Comparison of ENCODE assay signal across 24 cellular contexts in the genomic region with DNA sequence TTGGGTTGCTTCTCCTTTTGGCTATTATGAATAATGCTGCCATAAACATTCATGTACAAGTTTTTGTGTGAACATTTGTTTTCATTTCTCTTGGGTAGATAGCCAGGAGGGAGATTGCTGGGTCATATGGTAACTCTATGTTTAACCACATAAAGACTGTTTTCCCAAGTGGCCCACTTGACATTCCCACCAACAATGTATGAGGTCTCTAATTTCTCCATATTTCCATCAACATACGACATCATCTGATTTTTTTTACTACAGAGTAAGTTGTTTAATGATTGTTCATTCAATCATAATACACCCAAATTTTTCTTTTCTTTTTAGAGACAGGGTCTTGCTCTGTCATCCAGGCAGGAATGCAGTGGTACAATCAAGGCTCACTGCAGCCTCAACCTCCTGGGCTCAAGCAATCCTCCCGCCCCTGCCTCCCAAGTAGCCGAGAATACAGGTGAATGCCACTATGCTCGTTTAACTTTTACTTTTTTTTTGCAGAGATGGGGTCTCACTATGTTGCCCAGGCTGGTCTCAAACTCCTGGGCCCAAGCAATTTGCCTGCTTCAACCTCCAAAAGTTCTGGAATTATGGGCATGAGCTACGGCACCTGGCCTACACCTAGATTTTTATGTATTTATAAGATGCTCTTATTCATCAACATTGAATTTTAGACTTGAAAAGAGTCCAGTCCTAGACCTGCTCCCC. TPM values are rescaled to one million over a fixed set of nuclear protein-coding genes. Genes with fewer than 3 reads are reported as not detected.
A peak's percentile ranks its signal among the peaks of the same experiment; 100 is the strongest.
DNase-seq lines count a peak whose midpoint lies in the region; ATAC-seq and TF ChIP-seq lines count a peak whose summit lies in the region.
"Had no signal": no experiment of that assay in that cellular context is flagged by ENCODE, and none has a peak within 500 bp of the region (broad histone marks: within the 10 kb centered on the region; RNA-seq: fewer than 3 reads in every experiment).

No MANE protein-coding gene starts in this region.

- H3K27ac Mint-ChIP-seq in activated naive CD4-positive, alpha-beta T cell treated with anti-CD3 and anti-CD28 coated beads, Interleukin-2, amount 50 U/mL, for 24 hours = peak overlapping the region; percentile 43
- H3K27ac Mint-ChIP-seq: activated CD4-positive, alpha-beta T cell treated with anti-CD3 and anti-CD28 coated beads, Interleukin-2, amount 10 ng/mL, durations not matched to agents 24 days and 14 days; HFFc6 had no signal

- H3K36me3 ChIP-seq in OCI-LY7 (ENCODE audit: insufficient read depth, low read length) (peaks cover 35% of the 10 kb centered on the region), GM23248 (ENCODE audit: low read depth) (peaks cover 6% of the 10 kb centered on the region; the same call in 1 of the 2 replicates)
- H3K36me3 ChIP-seq: uterus had no signal

- H3K4me1 Mint-ChIP-seq in activated naive CD4-positive, alpha-beta T cell treated with anti-CD3 and anti-CD28 coated beads, Interleukin-2, amount 50 U/mL, for 24 hours = peaks cover 59% of the 10 kb centered on the region

- H3K27ac ChIP-seq in OCI-LY7 (ENCODE audit: low read depth, low read length, poor library complexity, severe bottlenecking) (no peak overlapping the region), GM23248 (no peak overlapping the region)
- H3K27ac ChIP-seq: heart right ventricle, suprapubic skin, uterus had no signal

- 0 out of 2 replicates have a peak, but pooled peaks cover 8% of the 10 kb centered on the region for H3F3A ChIP-seq in GM23248 (ENCODE audit: insufficient read depth)

- in situ Hi-C loops in GM23248 (cut with MboI) = no loop called here

- POLR2A ChIA-PET in OCI-LY7 (lab: Charles Lee) = interaction anchor here (0.6 to 1.0 kb wide), 2 partner anchors 10 to 585 kb away, joined by 4 to 5 read pairs; no protein-coding TSS in a partner anchor

- H3K4me2 ChIP-seq in OCI-LY7 (ENCODE audit: low read length) (no peak overlapping the region), GM23248 (ENCODE audit: unreplicated experiment) (no peak overlapping the region)

- H3K79me2 ChIP-seq in OCI-LY7 (ENCODE audit: insufficient read depth, low read depth, low read length) (peaks cover 22% of the 10 kb centered on the region), GM23248 (ENCODE audit: insufficient read depth) (peaks cover 100% of the 10 kb centered on the region)

- no peak overlapping the region for H3K9ac ChIP-seq in GM23248

- intact Hi-C loops in OCI-LY7 (cut with micrococcal nuclease; ENCODE audit: unreplicated experiment) = no loop called here
- intact Hi-C loops in posterior vena cava (cut with DNase I) = no loop called here

- DNase-seq in activated naive CD4-positive, alpha-beta T cell treated with anti-CD3 and anti-CD28 coated beads, Interleukin-2, amount 50 U/mL, for 16 hours = no peak
- DNase-seq in OCI-LY7 (ENCODE audit: low spot score) (no peak), fibroblast of peridontal ligament (ENCODE audit: extremely low read depth) (peak; percentile 72), posterior vena cava (ENCODE audit: low spot score) (peak; percentile 8), GM23248 (no peak)
- DNase-seq: activated CD4-positive, alpha-beta T cell treated with anti-CD3 and anti-CD28 coated beads, Interleukin-2, amount 10 ng/mL, durations not matched to agents 24 days and 14 days; DMS153; heart right ventricle; HFFc6; KG1; left colon; NCI-H1694 treated with DMSO at 0.1 percent for 48 hours; NCI-H345; nephron progenitor cell; Right ventricle myocardium superior; uterus had no signal

- H3K9me3 ChIP-seq in OCI-LY7 (ENCODE audit: low read length) (no peaks in the 10 kb centered on the region), GM23248 (ENCODE audit: low read depth) (no peaks in the 10 kb centered on the region)
- H3K9me3 ChIP-seq: BLaER1 treated with 17β-estradiol and CSF1 and Interleukin-3, amounts not matched to agents 10 nM and 100 nM; heart right ventricle; suprapubic skin; uterus had no signal

- H3K9me2 ChIP-seq in OCI-LY7 (ENCODE audit: insufficient read depth, low read length) (no peaks in the 10 kb centered on the region), GM23248 (ENCODE audit: insufficient read depth) (no peaks in the 10 kb centered on the region)

- H3K4me3 ChIP-seq in OCI-LY7 (ENCODE audit: low read depth, low read length, poor library complexity, severe bottlenecking) = no peak overlapping the region
- no peak overlapping the region for H3K4me3 ChIP-seq in GM23248
- H3K4me3 ChIP-seq: BLaER1 treated with 17β-estradiol and CSF1 and Interleukin-3, amounts not matched to agents 10 nM and 100 nM; heart right ventricle; suprapubic skin; uterus had no signal

- H3K27me3 Mint-ChIP-seq in activated naive CD4-positive, alpha-beta T cell treated with anti-CD3 and anti-CD28 coated beads, Interleukin-2, amount 50 U/mL, for 24 hours = no peaks in the 10 kb centered on the region
- H3K27me3 Mint-ChIP-seq: activated CD4-positive, alpha-beta T cell treated with anti-CD3 and anti-CD28 coated beads, Interleukin-2, amount 10 ng/mL, durations not matched to agents 24 days and 14 days; progenitor cell of endocrine pancreas had no signal

- H4K20me1 ChIP-seq in OCI-LY7 (ENCODE audit: insufficient read depth, low read length) = no peaks in the 10 kb centered on the region
- peaks cover 4% of the 10 kb centered on the region; the same call in 1 of the 2 replicates for H4K20me1 ChIP-seq in GM23248 (ENCODE audit: insufficient read depth)

- H3K9me3 Mint-ChIP-seq in activated naive CD4-positive, alpha-beta T cell treated with anti-CD3 and anti-CD28 coated beads, Interleukin-2, amount 50 U/mL, for 24 hours = no peaks in the 10 kb centered on the region
- H3K9me3 Mint-ChIP-seq: activated CD4-positive, alpha-beta T cell treated with anti-CD3 and anti-CD28 coated beads, Interleukin-2, amount 10 ng/mL, durations not matched to agents 24 days and 14 days; HFFc6; nephron progenitor cell had no signal

- H3K4me3 Mint-ChIP-seq in activated naive CD4-positive, alpha-beta T cell treated with anti-CD3 and anti-CD28 coated beads, Interleukin-2, amount 50 U/mL, for 24 hours = peak overlapping the region; percentile 67
- H3K4me3 Mint-ChIP-seq: activated CD4-positive, alpha-beta T cell treated with anti-CD3 and anti-CD28 coated beads, Interleukin-2, amount 10 ng/mL, durations not matched to agents 24 days and 14 days; HFFc6; nephron progenitor cell had no signal

- WGBS in GM23248 (ENCODE audit: low coverage in 1 of 2, low lambda C conversion rate in 2 of 2, missing lambda C conversion rate in 2 of 2), 2 experiments = 79 to 90% methylated on average over 5 of the region's 5 CpGs

- CTCF ChIA-PET in OCI-LY7 (lab: Charles Lee; ENCODE audit: unreplicated experiment) = no interaction called here

- no peak for ATAC-seq in HG03469 (IDR thresholded peaks at IDR 0.05; ENCODE audit: unreplicated experiment)
- ATAC-seq in GM21515 (IDR thresholded peaks at IDR 0.05; ENCODE audit: unreplicated experiment) = no peak
- ATAC-seq: heart right ventricle had no signal

- H3K4me1 ChIP-seq in OCI-LY7 (ENCODE audit: insufficient read depth, low read length, poor library complexity, severe bottlenecking) = no peaks in the 10 kb centered on the region
- peaks cover 4% of the 10 kb centered on the region; the same call in 1 of the 2 replicates for H3K4me1 ChIP-seq in GM23248 (ENCODE audit: insufficient read depth)

- H2AFZ ChIP-seq in OCI-LY7 (ENCODE audit: low read length) (no peak overlapping the region), GM23248 (no peak overlapping the region)

- TF ChIP-seq CTCF in OCI-LY7 (conservative IDR thresholded peaks at IDR 0.05; ENCODE audit: low read length) = no peak

- H3K36me3 Mint-ChIP-seq in activated naive CD4-positive, alpha-beta T cell treated with anti-CD3 and anti-CD28 coated beads, Interleukin-2, amount 50 U/mL, for 24 hours = peaks cover 9% of the 10 kb centered on the region

- TSS peak; percentile 31 for BruUV-seq in OCI-LY7 (replicated peaks; lab: Mats Ljungman, UMichigan)

- H3K27me3 ChIP-seq in GM23248 (replicated peaks; ENCODE audit: insufficient read depth) = no peaks in the 10 kb centered on the region
- H3K27me3 ChIP-seq: BLaER1 treated with 17β-estradiol and CSF1 and Interleukin-3, amounts not matched to agents 10 nM and 100 nM; heart right ventricle; suprapubic skin; uterus had no signal

RNA-seq across cellular contexts. Expression of gene IP6K1, which starts 6.8 kb away (rescaled TPM):
- 23.1 and 27.4 TPM in 2 replicates for total RNA-seq in OCI-LY7 (2014; rRNA removed; shearing (Covaris generic))
- 27.0 and 30.9 TPM in 2 replicates for total RNA-seq in OCI-LY7 (2022)
- 10 to 100 TPM; 31.5 to 33.3 TPM for total RNA-seq in posterior vena cava
- 20.6 and 27.2 TPM in 2 replicates for total RNA-seq in GM23248 (2014; rRNA removed; shearing (Covaris generic))
- 18.7 and 20.3 TPM in 2 replicates for polyA plus RNA-seq in GM23248 (2016; fragmentation: Nextera tagmentation; extraction: Ambion mirVana)

RNA-seq across cellular contexts. Expression of gene CDHR4, which starts 20.1 kb away (rescaled TPM):
- not detected in 2 replicates for total RNA-seq in OCI-LY7 (2014; rRNA removed; shearing (Covaris generic))
- total RNA-seq in OCI-LY7 (2022) = 0.32 TPM in 1 of 2 replicates, not detected in the other
- total RNA-seq in posterior vena cava = under 1 TPM; 0.29 to 0.46 TPM
- not detected in 2 replicates for total RNA-seq in GM23248 (2014; rRNA removed; shearing (Covaris generic))
- polyA plus RNA-seq in GM23248 (2016; fragmentation: Nextera tagmentation; extraction: Ambion mirVana) = not detected in 2 replicates
- total RNA-seq: activated CD4-positive, alpha-beta T cell treated with anti-CD3 and anti-CD28 coated beads, Interleukin-2, amount 10 ng/mL, durations not matched to agents 24 days and 14 days; cardiac septum; dermis microvascular lymphatic vessel endothelial cell; heart right ventricle; progenitor cell of endocrine pancreas; Right ventricle myocardium superior had no signal

RNA-seq across cellular contexts. Expression of gene INKA1, which starts 23.5 kb away (rescaled TPM):
- 12.8 and 18.4 TPM in 2 replicates for total RNA-seq in OCI-LY7 (2014; rRNA removed; shearing (Covaris generic))
- total RNA-seq in OCI-LY7 (2022) = 7.6 and 7.9 TPM in 2 replicates
- 1 to 10 TPM; 5.6 to 5.9 TPM for total RNA-seq in posterior vena cava
- 7.1 and 12.0 TPM in 2 replicates for total RNA-seq in GM23248 (2014; rRNA removed; shearing (Covaris generic))
- polyA plus RNA-seq in GM23248 (2016; fragmentation: Nextera tagmentation; extraction: Ambion mirVana) = 7.2 and 7.9 TPM in 2 replicates
- total RNA-seq: progenitor cell of endocrine pancreas had no signal

RNA-seq across cellular contexts. Expression of gene UBA7, which starts 34.2 kb away (rescaled TPM):
- total RNA-seq in OCI-LY7 (2014; rRNA removed; shearing (Covaris generic)) = 18.1 and 26.3 TPM in 2 replicates
- total RNA-seq in OCI-LY7 (2022) = 14.2 and 14.7 TPM in 2 replicates
- total RNA-seq in posterior vena cava = 10 to 100 TPM; 32.1 to 56.9 TPM
- total RNA-seq in GM23248 (2014; rRNA removed; shearing (Covaris generic)) = 35.7 and 41.6 TPM in 2 replicates
- 14.0 and 16.9 TPM in 2 replicates for polyA plus RNA-seq in GM23248 (2016; fragmentation: Nextera tagmentation; extraction: Ambion mirVana)

RNA-seq across cellular contexts. Expression of gene GMPPB, which starts 55.8 kb away (rescaled TPM):
- total RNA-seq in OCI-LY7 (2014; rRNA removed; shearing (Covaris generic)) = 40.7 and 43.6 TPM in 2 replicates
- 52.4 and 54.5 TPM in 2 replicates for total RNA-seq in OCI-LY7 (2022)
- 10 to 100 TPM; 28.8 to 29.6 TPM for total RNA-seq in posterior vena cava
- total RNA-seq in GM23248 (2014; rRNA removed; shearing (Covaris generic)) = 36.2 and 37.8 TPM in 2 replicates
- polyA plus RNA-seq in GM23248 (2016; fragmentation: Nextera tagmentation; extraction: Ambion mirVana) = 22.8 and 24.1 TPM in 2 replicates

Comparison
In these comparisons a context has a peak if more than half of its experiments do, and no peak if none do; other contexts are left out.
1. DNase-seq: peak in fibroblast of peridontal ligament (single experiment) and posterior vena cava (single experiment); none in activated naive CD4-positive, alpha-beta T cell treated with anti-CD3 and anti-CD28 coated beads, Interleukin-2, amount 50 U/mL, for 16 hours (single experiment), OCI-LY7 (single experiment) and GM23248 (single experiment).